16 cellular contexts compared by ENCODE assay signal in the genomic region with DNA sequence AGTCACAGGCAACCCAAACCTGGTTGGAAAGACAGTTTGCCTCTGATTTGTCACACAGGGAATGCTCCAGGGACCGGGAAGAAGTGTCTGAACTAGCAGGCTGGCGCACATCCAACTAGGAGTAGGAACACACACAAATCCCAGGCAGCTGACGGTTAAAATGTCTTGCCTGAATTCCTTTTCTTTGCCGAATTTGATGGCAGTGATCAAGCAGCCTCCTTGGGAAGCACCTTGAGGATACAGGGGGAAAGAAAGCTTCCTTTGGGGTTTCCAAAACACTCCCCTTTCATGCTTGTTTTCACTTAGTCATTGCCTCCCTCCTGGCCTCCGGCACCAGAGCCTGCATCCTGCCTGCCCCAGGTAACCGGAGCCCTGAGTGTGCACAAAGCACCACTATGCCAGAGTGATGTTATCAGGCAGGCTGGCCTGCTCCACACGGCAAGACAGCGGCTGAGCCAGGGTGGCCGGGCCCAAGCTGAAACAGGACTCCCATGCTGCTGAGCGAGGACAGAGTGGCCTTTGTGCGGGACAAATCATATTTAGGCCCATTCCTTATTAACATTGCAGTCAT.
DNase-seq lines count a peak whose midpoint lies in the region; ATAC-seq, FAIRE-seq and TF ChIP-seq lines count a peak whose summit lies in the region.
"Had no signal": no experiment of that assay in that cellular context is flagged by ENCODE, and none has a peak within 500 bp of the region (broad histone marks: within the 10 kb centered on the region; RNA-seq: fewer than 3 reads in every experiment).

No MANE protein-coding gene starts in this region.

- TF ChIP-seq EP300 in HepG2 (IDR thresholded peaks at IDR 0.05; ENCODE audit: low read depth in 2 of 2, low read length in 2 of 2) (no peak), HepG2 (CRISPR knock-in tag; IDR thresholded peaks at IDR 0.05; ENCODE audit: borderline replicate concordance) (no peak)

- TF ChIP-seq CTCF in HepG2 (CRISPR knock-in tag; IDR thresholded peaks at IDR 0.05): no peak
- no peak for TF ChIP-seq CTCF in right lobe of liver (IDR thresholded peaks at IDR 0.05)
- no peak for TF ChIP-seq CTCF in endodermal cell (conservative IDR thresholded peaks at IDR 0.05)

- no TSS peak for BruUV-seq in HepG2 (replicated peaks; lab: Mats Ljungman, UMichigan)

- H2AFZ ChIP-seq in HepG2 (ENCODE audit: low read length): no peak overlapping the region

- H3K4me1 Mint-ChIP-seq in endodermal cell: no peaks in the 10 kb centered on the region
- H3K4me1 Mint-ChIP-seq: activated T-helper 17 cell treated with anti-CD3 and anti-CD28 coated beads, Interleukin-2, amount 50 U/mL, for 72 hours had no signal

- POLR2A ChIA-PET in HepG2 (lab: Yijun Ruan, JAX): no interaction called here

- DNase-seq in HepG2 (ENCODE audit: low spot score) (peak; percentile 2), right lobe of liver (no peak), NCI-H510A (lab: John Stamatoyannopoulos, UW) (peak; percentile 77), endodermal cell (peak; percentile 67), medulla oblongata (ENCODE audit: extremely low spot score) (no peak), GDM1 (lab: John Stamatoyannopoulos, UW) (no peak)
- DNase-seq: NK-92 treated with Interleukin-12 subunit alpha and Interleukin-12 subunit beta, amount 100 ng/mL, for 24 hours; spleen; stimulated activated naive CD8-positive, alpha-beta T cell treated with anti-CD3 and anti-CD28 coated beads, Interleukin-15, Interleukin-2, amounts not matched to agents 100 U/mL and 50 U/mL, for 24 hours had no signal

- H3K27me3 ChIP-seq in HepG2 (ENCODE audit: control insufficient read depth in 1 of 2, insufficient read depth in 2 of 2, low read length in 2 of 2) (peaks cover 0 to 7% of the 10 kb centered on the region in 2 experiments; a peak in 1 of 5 replicates), right lobe of liver (no peaks in the 10 kb centered on the region), endodermal cell (ENCODE audit: control insufficient read depth, insufficient read depth, low read length, poor library complexity, severe bottlenecking) (peaks cover 21% of the 10 kb centered on the region)

- H3K27ac ChIP-seq in HepG2 (ENCODE audit: extremely low read length, insufficient read depth, low read length) (no peak overlapping the region), right lobe of liver (no peak overlapping the region), endodermal cell (ENCODE audit: low read depth, low read length) (no peak overlapping the region)
- H3K27ac ChIP-seq: spleen had no signal

- TF ChIP-seq POLR2A in HepG2 (IDR thresholded peaks at IDR 0.05; ENCODE audit: insufficient read depth in 1 of 2, low read depth in 2 of 2, low read length in 2 of 2) (no peak), right lobe of liver (IDR thresholded peaks at IDR 0.05) (no peak)

- H3K79me2 ChIP-seq in HepG2 (ENCODE audit: insufficient read depth, low read length): no peaks in the 10 kb centered on the region

- no peak overlapping the region for H3K4me2 ChIP-seq in HepG2 (ENCODE audit: low read depth, low read length)

- H3K9me3 ChIP-seq in HepG2 (ENCODE audit: low read length) (no peaks in the 10 kb centered on the region), right lobe of liver (no peaks in the 10 kb centered on the region), endodermal cell (ENCODE audit: control insufficient read depth, low read length) (no peaks in the 10 kb centered on the region)
- H3K9me3 ChIP-seq: HAP-1, mucosa of descending colon, spleen had no signal

- no peak overlapping the region for H3K27ac Mint-ChIP-seq in endodermal cell
- H3K27ac Mint-ChIP-seq: activated T-helper 17 cell treated with anti-CD3 and anti-CD28 coated beads, Interleukin-2, amount 50 U/mL, for 72 hours; dendritic cell treated with granulocyte-macrophage colony-stimulating factor and Interleukin-4, amounts not matched to agents 40 ng/mL and 50 ng/mL, for 4 days had no signal

- no peaks in the 10 kb centered on the region for H3K9me3 Mint-ChIP-seq in endodermal cell
- H3K9me3 Mint-ChIP-seq: activated T-helper 17 cell treated with anti-CD3 and anti-CD28 coated beads, Interleukin-2, amount 50 U/mL, for 72 hours; dendritic cell treated with granulocyte-macrophage colony-stimulating factor and Interleukin-4, amounts not matched to agents 40 ng/mL and 50 ng/mL, for 4 days had no signal

- H3K36me3 Mint-ChIP-seq in endodermal cell (ENCODE audit: low read depth): no peaks in the 10 kb centered on the region

- no peaks in the 10 kb centered on the region for H4K20me1 ChIP-seq in HepG2 (ENCODE audit: insufficient read depth, low read length)

- no peak overlapping the region for H3K4me3 ChIP-seq in HepG2 (replicated peaks in 1 of 3; ENCODE audit: insufficient read depth in 1 of 3, low read depth in 2 of 3, low read length in 3 of 3)
- H3K4me3 ChIP-seq in right lobe of liver: no peak overlapping the region
- no peak overlapping the region for H3K4me3 ChIP-seq in endodermal cell (ENCODE audit: low read length)
- H3K4me3 ChIP-seq: HAP-1, mucosa of descending colon, spleen had no signal

- in situ Hi-C loops in HepG2 (cut with HindIII; ENCODE audit: extremely low pct_ligation_motif_present, low pct_unique_long_range_greater_than_20kb): no loop called here

- TF ChIP-seq RAD21 in HepG2 (CRISPR knock-in tag; IDR thresholded peaks at IDR 0.05): no peak

- no peak for FAIRE-seq in HepG2 (lab: Jason Lieb, UNC)
- FAIRE-seq: GM12892 had no signal

- H3K27me3 Mint-ChIP-seq in endodermal cell (ENCODE audit: insufficient read depth): peaks cover 31% of the 10 kb centered on the region

- H3K36me3 ChIP-seq in HepG2 (replicated peaks in 1 of 2; ENCODE audit: control insufficient read depth in 1 of 2, insufficient read depth in 2 of 2, low read length in 2 of 2) (no peaks in the 10 kb centered on the region), right lobe of liver (no peaks in the 10 kb centered on the region), endodermal cell (ENCODE audit: control insufficient read depth, insufficient read depth, low read length) (no peaks in the 10 kb centered on the region)
- H3K36me3 ChIP-seq: HAP-1, spleen had no signal

- H3K9ac ChIP-seq in HepG2 (ENCODE audit: insufficient read depth, low read depth, low read length) (no peak overlapping the region), endodermal cell (ENCODE audit: extremely low read depth, low read length, poor library complexity, severe bottlenecking) (no peak overlapping the region)

- 8% methylated on average over 5 of the region's 11 CpGs for WGBS in HepG2 (ENCODE audit: low lambda C conversion rate)
- 64% methylated on average over 5 of the region's 11 CpGs for WGBS in right lobe of liver (ENCODE audit: insufficient coverage, low coverage, low lambda C conversion rate, missing lambda C conversion rate)
- 87 to 94% methylated on average over 9 to 11 of the region's 11 CpGs for WGBS in endodermal cell (ENCODE audit: insufficient coverage in 1 of 2, insufficient read length in 1 of 2), 2 experiments

- H3K4me3 Mint-ChIP-seq in endodermal cell: no peak overlapping the region
- H3K4me3 Mint-ChIP-seq: activated T-helper 17 cell treated with anti-CD3 and anti-CD28 coated beads, Interleukin-2, amount 50 U/mL, for 72 hours; dendritic cell treated with granulocyte-macrophage colony-stimulating factor and Interleukin-4, amounts not matched to agents 40 ng/mL and 50 ng/mL, for 4 days had no signal

- CTCF ChIA-PET in HepG2 (lab: Yijun Ruan, JAX; ENCODE audit: low intra/inter-chr PET ratio, low total read pairs): no interaction called here

- H3K4me1 ChIP-seq in HepG2 (ENCODE audit: insufficient read depth, low read length): no peaks in the 10 kb centered on the region
- H3K4me1 ChIP-seq in right lobe of liver: no peaks in the 10 kb centered on the region
- H3K4me1 ChIP-seq in endodermal cell (ENCODE audit: control insufficient read depth, insufficient read depth, low read length): no peaks in the 10 kb centered on the region
- H3K4me1 ChIP-seq: HAP-1, spleen had no signal

- ATAC-seq in HepG2 (peak; percentile 77), right lobe of liver (no peak), GM21576 (IDR thresholded peaks at IDR 0.05; ENCODE audit: unreplicated experiment) (no peak), HG03342 (IDR thresholded peaks at IDR 0.05; ENCODE audit: unreplicated experiment) (no peak)
- ATAC-seq: activated T-helper 17 cell treated with anti-CD3 and anti-CD28 coated beads, Interleukin-2, amount 50 U/mL, for 72 hours; mucosa of descending colon; stimulated activated naive CD8-positive, alpha-beta T cell treated with anti-CD3 and anti-CD28 coated beads, Interleukin-15, Interleukin-2, amounts not matched to agents 100 U/mL and 50 U/mL, for 24 hours had no signal

- intact Hi-C loops in HepG2 (cut with micrococcal nuclease; ENCODE audit: unreplicated experiment): loop anchor here (10.0 kb wide), 1 partner anchor 62 kb away; no protein-coding TSS in a partner anchor
- intact Hi-C loops in right lobe of liver (cut with DNase I): no loop called here

TF ChIP-seq in HepG2, 621 proteins besides CTCF, POLR2A, EP300 and RAD21 (continues in another document):
- peak; percentile 46; the same call in 1 of the 2 replicates for TF ChIP-seq ZNF44 (CRISPR knock-in tag; IDR thresholded peaks at IDR 0.05)
- TF ChIP-seq PHF20 (CRISPR knock-in tag; IDR thresholded peaks at IDR 0.05): no peak
- TF ChIP-seq ZNF337 (CRISPR knock-in tag; IDR thresholded peaks at IDR 0.05; ENCODE audit: borderline replicate concordance, low read depth): no peak

Comparison
In these comparisons a context has a peak if more than half of its experiments do, and no peak if none do; other contexts are left out.
1. DNase-seq: peak in HepG2 (single experiment), NCI-H510A (single experiment) and endodermal cell (single experiment); none in right lobe of liver (0 of 3), medulla oblongata (single experiment) and GDM1 (single experiment).